Comparison of ENCODE assay signal across 9 cellular contexts in the genomic region with DNA sequence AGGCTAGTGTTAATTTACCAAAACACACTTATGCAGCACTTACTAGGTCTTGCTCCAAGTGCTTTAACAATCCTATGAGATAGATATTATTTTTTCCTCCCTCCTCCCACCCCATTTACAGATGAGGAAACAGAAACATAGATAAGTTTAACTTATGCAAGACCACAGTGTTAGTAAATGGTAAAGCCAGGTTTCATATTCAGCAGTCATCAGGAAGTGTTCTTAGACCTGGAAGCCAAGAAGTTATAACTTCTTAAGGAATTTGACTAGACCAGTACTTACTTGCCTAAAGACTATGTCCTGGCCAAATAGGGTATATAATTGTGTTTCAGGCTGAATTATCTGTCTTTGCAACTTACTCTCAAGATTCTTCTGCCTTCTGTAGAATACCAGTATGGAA. TPM values are rescaled to one million over a fixed set of nuclear protein-coding genes. Genes with fewer than 3 reads are reported as not detected.
DNase-seq lines count a peak whose midpoint lies in the region; ATAC-seq lines count a peak whose summit lies in the region.
"Had no signal": no experiment of that assay in that cellular context is flagged by ENCODE, and none has a peak within 500 bp of the region (broad histone marks: within the 10 kb centered on the region; RNA-seq: fewer than 3 reads in every experiment).

No MANE protein-coding gene starts in this region.

- ATAC-seq in GM19452 (IDR thresholded peaks at IDR 0.05; ENCODE audit: unreplicated experiment) (peak; percentile 45), HG03025 (IDR thresholded peaks at IDR 0.05; ENCODE audit: low FRiP score, unreplicated experiment) (no peak)

- peak; percentile 35 to 46 for DNase-seq in AML-193 (lab: John Stamatoyannopoulos, UW)
- DNase-seq in HPDE6-E6E7 (ENCODE audit: extremely low spot score): peak; percentile 22
- peak; percentile 52 for DNase-seq in amniotic epithelial cell (ENCODE audit: low read depth)
- DNase-seq in NCI-H774 (lab: John Stamatoyannopoulos, UW): no peak
- DNase-seq in cardiac septum (ENCODE audit: low spot score): no peak
- no peak for DNase-seq in superior temporal gyrus (ENCODE audit: extremely low spot score)
- DNase-seq: colonic mucosa had no signal

- intact Hi-C loops in cardiac septum (cut with DNase I): no loop called here

RNA-seq across cellular contexts. Expression of gene ABHD17B, which starts 15.9 kb away (rescaled TPM):
- total RNA-seq in cardiac septum: 7.8 TPM

RNA-seq across cellular contexts. Expression of gene C9orf85, which starts 16.3 kb away (rescaled TPM):
- total RNA-seq in cardiac septum: 6.2 TPM

Comparison
In these comparisons a context has a peak if more than half of its experiments do, and no peak if none do; other contexts are left out.
1. DNase-seq: peak in AML-193 (2 of 2), HPDE6-E6E7 (single experiment) and amniotic epithelial cell (single experiment); none in NCI-H774 (single experiment), cardiac septum (single experiment) and superior temporal gyrus (single experiment).